In genomic region chr16:79210629-79211028, GRCh38 we compare ENCODE assay signal across 1 cellular context.
TF ChIP-seq lines count a peak whose summit lies in the region.

No MANE protein-coding gene starts in this region.

TF ChIP-seq in H1, 55 proteins besides CTCF, POLR2A, EP300 and RAD21:
- TF ChIP-seq TEAD4 (IDR thresholded peaks at IDR 0.05; ENCODE audit: low read depth, low read length) (no peak), RFX5 (IDR thresholded peaks at IDR 0.05; ENCODE audit: borderline replicate concordance, low read depth, low read length) (no peak), ATF2 (IDR thresholded peaks at IDR 0.05; ENCODE audit: low read length) (no peak), CHD2 (IDR thresholded peaks at IDR 0.05; ENCODE audit: low read length) (no peak), CHD7 (IDR thresholded peaks at IDR 0.05; ENCODE audit: insufficient replicate concordance, low read length) (no peak), BCL11A (IDR thresholded peaks at IDR 0.05; ENCODE audit: low read depth in 2 of 2, low read length in 2 of 2) (no peak), ZNF274 (IDR thresholded peaks at IDR 0.05; ENCODE audit: borderline replicate concordance, extremely low read depth, low read length) (no peak), EGR1 (IDR thresholded peaks at IDR 0.05; ENCODE audit: borderline replicate concordance, low read depth, low read length) (no peak)
